Comparison of ENCODE assay signal across 8 cellular contexts in genomic region chr11:107564877-107565218, GRCh38.
DNase-seq lines count a peak whose midpoint lies in the region; ATAC-seq and TF ChIP-seq lines count a peak whose summit lies in the region.

No MANE protein-coding gene starts in this region.

- DNase-seq in central memory CD8-positive, alpha-beta T cell (ENCODE audit: low spot score in 2 of 2), result no peak
- DNase-seq in AML-193 (lab: John Stamatoyannopoulos, UW) (no peak), NCI-H1694 treated with DMSO at 0.1 percent for 48 hours (lab: John Stamatoyannopoulos, UW) (no peak), NCI-H2107 (lab: John Stamatoyannopoulos, UW) (no peak)

- peaks cover 7% of the 10 kb centered on the region for H3K36me3 Mint-ChIP-seq in central memory CD8-positive, alpha-beta T cell (ENCODE audit: insufficient read depth)

- peak overlapping the region; percentile 92 for H3K27ac Mint-ChIP-seq in central memory CD8-positive, alpha-beta T cell (ENCODE audit: low read depth)

- H3K27me3 Mint-ChIP-seq in central memory CD8-positive, alpha-beta T cell, result no peaks in the 10 kb centered on the region

- H3K9me3 Mint-ChIP-seq in central memory CD8-positive, alpha-beta T cell, result no peaks in the 10 kb centered on the region

- H3K9ac ChIP-seq in HUES6 (ENCODE audit: low read length) (peak overlapping the region; percentile 83), mucosa of stomach (ENCODE audit: low read length) (peak overlapping the region; percentile 79)

- ATAC-seq in GM19328 (IDR thresholded peaks at IDR 0.05; ENCODE audit: unreplicated experiment), result peak; percentile 1
- ATAC-seq in central memory CD8-positive, alpha-beta T cell (replicated peaks; ENCODE audit: extremely low read depth, poor library complexity, severe bottlenecking), result no peak

- no peak for TF ChIP-seq CTCF in 22Rv1 (IDR thresholded peaks at IDR 0.05)

- peak overlapping the region; percentile 97 for H3K4me3 Mint-ChIP-seq in central memory CD8-positive, alpha-beta T cell

- H3K27ac ChIP-seq in 22Rv1 (peak overlapping the region; percentile 91), HUES6 (ENCODE audit: low read depth, low read length) (no peak overlapping the region)

- peaks cover 18% of the 10 kb centered on the region for H3K4me1 ChIP-seq in HUES6 (ENCODE audit: control insufficient read depth, insufficient read depth, low read length)
- peaks cover 5% of the 10 kb centered on the region for H3K4me1 ChIP-seq in mucosa of stomach (ENCODE audit: control insufficient read depth, insufficient read depth, low read length)

- H3K4me3 ChIP-seq in HUES6 (ENCODE audit: low read depth, low read length) (peak overlapping the region; percentile 95), mucosa of stomach (ENCODE audit: low read length) (peak overlapping the region; percentile 88)

- H3K36me3 ChIP-seq in HUES6 (ENCODE audit: control insufficient read depth, insufficient read depth, low read length) (no peaks in the 10 kb centered on the region), mucosa of stomach (ENCODE audit: control insufficient read depth, insufficient read depth, low read length) (no peaks in the 10 kb centered on the region)

- H3K4me1 Mint-ChIP-seq in central memory CD8-positive, alpha-beta T cell, result peaks cover 36% of the 10 kb centered on the region

- no peaks in the 10 kb centered on the region for H3K9me3 ChIP-seq in HUES6 (ENCODE audit: control insufficient read depth, insufficient read depth, low read depth, low read length)
- no peaks in the 10 kb centered on the region for H3K9me3 ChIP-seq in mucosa of stomach (ENCODE audit: control insufficient read depth, low read length)

- H3K27me3 ChIP-seq in HUES6 (ENCODE audit: control insufficient read depth, insufficient read depth, low read length) (no peaks in the 10 kb centered on the region), mucosa of stomach (ENCODE audit: control insufficient read depth, insufficient read depth, low read length) (no peaks in the 10 kb centered on the region)
